7 cellular contexts compared by ENCODE assay signal in genomic region chr6:30570760-30571084, GRCh38. TPM values are rescaled to one million over a fixed set of nuclear protein-coding genes. Genes with fewer than 3 reads are reported as not detected.
DNase-seq lines count a peak whose midpoint lies in the region; ATAC-seq and TF ChIP-seq lines count a peak whose summit lies in the region.

No MANE protein-coding gene starts in this region.

- CTCF ChIA-PET in GM10248 (lab: Yijun Ruan, JAX) = interaction anchor here (1.0 to 2.3 kb wide), 9 partner anchors 15 to 89 kb away, joined by 4 to 13 read pairs (median 6); partner anchors contain the start of gene GNL1

- peak overlapping the region; percentile 87 for H3K27ac Mint-ChIP-seq in progenitor cell of endocrine pancreas

- H3K36me3 Mint-ChIP-seq in progenitor cell of endocrine pancreas (ENCODE audit: insufficient read depth) = no peaks in the 10 kb centered on the region

- peaks cover 36% of the 10 kb centered on the region for H3K4me1 Mint-ChIP-seq in progenitor cell of endocrine pancreas (ENCODE audit: low read depth)

- H3K4me3 ChIP-seq in fibroblast of the aortic adventitia (ENCODE audit: low read depth, low read length) = peak overlapping the region; percentile 98

- H3K27me3 Mint-ChIP-seq in progenitor cell of endocrine pancreas = peaks cover 5% of the 10 kb centered on the region

- POLR2A ChIA-PET in GM10248 (lab: Yijun Ruan, JAX) = interaction anchor here (0.7 to 1.8 kb wide), 5 partner anchors 14 to 78 kb away, joined by 3 to 19 read pairs (median 7); partner anchors contain the start of gene PRR3

- H3K4me3 Mint-ChIP-seq in progenitor cell of endocrine pancreas (ENCODE audit: low read depth) = peak overlapping the region; percentile 89

- DNase-seq in fibroblast of the aortic adventitia (ENCODE audit: low read depth) (no peak), progenitor cell of endocrine pancreas (ENCODE audit: low spot score, unreplicated experiment) (no peak), GM10248 (ENCODE audit: extremely low spot score) (no peak), UCSD-AML1 (lab: John Stamatoyannopoulos, UW; ENCODE audit: unreplicated experiment) (no peak)

- TF ChIP-seq CTCF in fibroblast of the aortic adventitia (IDR thresholded peaks at IDR 0.05; ENCODE audit: insufficient read depth, low read length) (no peak), progenitor cell of endocrine pancreas (IDR thresholded peaks at IDR 0.05; ENCODE audit: unreplicated experiment) (no peak), GM10248 (IDR thresholded peaks at IDR 0.05; ENCODE audit: control extremely low read depth, extremely low read depth, low read depth, missing control alignments) (no peak)

- no peaks in the 10 kb centered on the region for H3K9me3 Mint-ChIP-seq in progenitor cell of endocrine pancreas (ENCODE audit: low read depth)

- ATAC-seq in GM18868 (IDR thresholded peaks at IDR 0.05; ENCODE audit: unreplicated experiment) (peak; percentile 6), HG02840 (IDR thresholded peaks at IDR 0.05; ENCODE audit: low FRiP score, unreplicated experiment) (peak; percentile 4), SK-N-SH treated with all-trans-retinoic acid at 6 μM for 48 hours (peak; percentile 18)

TF ChIP-seq in SK-N-SH treated with all-trans-retinoic acid at 6 μM for 48 hours, 23 proteins besides CTCF, POLR2A, EP300 and RAD21:
- no peak for TF ChIP-seq CREB5 (CRISPR knock-in tag; IDR thresholded peaks at IDR 0.05; ENCODE audit: low read depth)
- no peak for TF ChIP-seq PPARA (CRISPR knock-in tag; IDR thresholded peaks at IDR 0.05; ENCODE audit: borderline replicate concordance)
- TF ChIP-seq, protein P1, sequence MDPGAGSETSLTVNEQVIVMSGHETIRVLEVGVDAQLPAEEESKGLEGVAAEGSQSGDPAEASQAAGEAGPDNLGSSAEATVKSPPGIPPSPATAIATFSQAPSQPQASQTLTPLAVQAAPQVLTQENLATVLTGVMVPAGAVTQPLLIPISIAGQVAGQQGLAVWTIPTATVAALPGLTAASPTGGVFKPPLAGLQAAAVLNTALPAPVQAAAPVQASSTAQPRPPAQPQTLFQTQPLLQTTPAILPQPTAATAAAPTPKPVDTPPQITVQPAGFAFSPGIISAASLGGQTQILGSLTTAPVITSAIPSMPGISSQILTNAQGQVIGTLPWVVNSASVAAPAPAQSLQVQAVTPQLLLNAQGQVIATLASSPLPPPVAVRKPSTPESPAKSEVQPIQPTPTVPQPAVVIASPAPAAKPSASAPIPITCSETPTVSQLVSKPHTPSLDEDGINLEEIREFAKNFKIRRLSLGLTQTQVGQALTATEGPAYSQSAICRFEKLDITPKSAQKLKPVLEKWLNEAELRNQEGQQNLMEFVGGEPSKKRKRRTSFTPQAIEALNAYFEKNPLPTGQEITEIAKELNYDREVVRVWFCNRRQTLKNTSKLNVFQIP (CRISPR knock-in tag; IDR thresholded peaks at IDR 0.05; ENCODE audit: borderline replicate concordance, low read depth) = no peak
- no peak for TF ChIP-seq GLIS3 (CRISPR knock-in tag; IDR thresholded peaks at IDR 0.05)
- no peak for TF ChIP-seq SNAI2 (CRISPR knock-in tag; IDR thresholded peaks at IDR 0.05)
- TF ChIP-seq ZFP30 (CRISPR knock-in tag; IDR thresholded peaks at IDR 0.05) = no peak

RNA-seq across cellular contexts. Expression of gene ABCF1, which starts 0.5 kb away (rescaled TPM):
- total RNA-seq in fibroblast of the aortic adventitia (ENCODE audit: low replicate concordance) (33.0 and 43.2 TPM in 2 replicates), progenitor cell of endocrine pancreas (72.0 and 78.7 TPM in 2 replicates)

RNA-seq across cellular contexts. Expression of gene PRR3, which starts 13.6 kb away (rescaled TPM):
- 2.3 and 11.0 TPM in 2 replicates for total RNA-seq in fibroblast of the aortic adventitia (ENCODE audit: low replicate concordance)
- total RNA-seq in progenitor cell of endocrine pancreas = 16.6 and 19.7 TPM in 2 replicates

RNA-seq across cellular contexts. Expression of gene GNL1, which starts 14.4 kb away (rescaled TPM):
- total RNA-seq in fibroblast of the aortic adventitia (ENCODE audit: low replicate concordance) (41.1 and 45.1 TPM in 2 replicates), progenitor cell of endocrine pancreas (75.2 and 81.9 TPM in 2 replicates)

RNA-seq across cellular contexts. Expression of gene PPP1R10, which starts 46.3 kb away (rescaled TPM):
- 32.1 and 39.1 TPM in 2 replicates for total RNA-seq in fibroblast of the aortic adventitia (ENCODE audit: low replicate concordance)
- total RNA-seq in progenitor cell of endocrine pancreas = 141 and 142 TPM in 2 replicates

RNA-seq across cellular contexts. Expression of gene MRPS18B, which starts 46.9 kb away (rescaled TPM):
- total RNA-seq in fibroblast of the aortic adventitia (ENCODE audit: low replicate concordance) = 47.7 and 110 TPM in 2 replicates
- 27.5 and 28.2 TPM in 2 replicates for total RNA-seq in progenitor cell of endocrine pancreas
